ENCODE assay signal across 14 cellular contexts in genomic region chr7:376306-376969, GRCh38.
A peak's percentile ranks its signal among the peaks of the same experiment; 100 is the strongest.
DNase-seq lines count a peak whose midpoint lies in the region; ATAC-seq and TF ChIP-seq lines count a peak whose summit lies in the region.
"Had no signal": no experiment of that assay in that cellular context is flagged by ENCODE, and none has a peak within 500 bp of the region (broad histone marks: within the 10 kb centered on the region; RNA-seq: fewer than 3 reads in every experiment).

No MANE protein-coding gene starts in this region.

- no peaks in the 10 kb centered on the region for H3K36me3 ChIP-seq in heart left ventricle
- no peaks in the 10 kb centered on the region for H3K36me3 ChIP-seq in neuronal stem cell (replicated peaks in 1 of 2; ENCODE audit: control insufficient read depth in 2 of 2, insufficient read depth in 2 of 2, low read length in 2 of 2)
- H3K36me3 ChIP-seq: lower lobe of right lung had no signal

- DNase-seq in heart left ventricle (peak in 4 of 5 donors; percentile 12 to 51 (median 18)), Right ventricle myocardium inferior (ENCODE audit: missing footprints) (no peak), endothelial cell (ENCODE audit: low spot score) (peak; percentile 9), neuronal stem cell (ENCODE audit: low spot score) (no peak), HEK293T (ENCODE audit: extremely low spot score) (no peak), NCI-H524 treated with DMSO at 0.1 percent for 48 hours (lab: John Stamatoyannopoulos, UW) (no peak)
- DNase-seq in stimulated activated naive CD4-positive, alpha-beta T cell treated with Interleukin-2 at 50 U/mL for 16 hours (lab: John Stamatoyannopoulos, UW): no peak
- DNase-seq: cortex of kidney, lower lobe of right lung, MV-4-11 had no signal

- H3K4me3 Mint-ChIP-seq in endothelial cell (ENCODE audit: unreplicated experiment): no peak overlapping the region
- H3K4me3 Mint-ChIP-seq: neural crest cell; stimulated activated naive CD8-positive, alpha-beta T cell treated with anti-CD3 and anti-CD28 coated beads, Interleukin-15, Interleukin-2, amounts not matched to agents 100 ng/mL and 50 ng/mL, for 24 hours had no signal

- H3K14ac ChIP-seq in neuronal stem cell (ENCODE audit: low read length): no peak overlapping the region

- no peak for TF ChIP-seq CTCF in heart left ventricle (IDR thresholded peaks at IDR 0.05)
- no peak for TF ChIP-seq CTCF in endothelial cell (IDR thresholded peaks at IDR 0.05; ENCODE audit: unreplicated experiment)

- H4K8ac ChIP-seq in neuronal stem cell (ENCODE audit: low read depth, low read length): peak overlapping the region; percentile 82

- peaks cover 8% of the 10 kb centered on the region for H3K4me1 Mint-ChIP-seq in endothelial cell (ENCODE audit: unreplicated experiment)

- intact Hi-C loops in heart left ventricle (cut with DNase I) (no loop called here), Right ventricle myocardium inferior (cut with DNase I) (no loop called here)

- H3K36me3 Mint-ChIP-seq in endothelial cell (ENCODE audit: low read depth, unreplicated experiment): no peaks in the 10 kb centered on the region

- H2BK12ac ChIP-seq in neuronal stem cell (ENCODE audit: low read length): peak overlapping the region; percentile 100

- peaks cover 2% of the 10 kb centered on the region for H3K79me1 ChIP-seq in neuronal stem cell (ENCODE audit: low read depth, low read length)

- no peak overlapping the region for H3K27ac Mint-ChIP-seq in endothelial cell (ENCODE audit: unreplicated experiment)
- H3K27ac Mint-ChIP-seq: stimulated activated naive CD8-positive, alpha-beta T cell treated with anti-CD3 and anti-CD28 coated beads, Interleukin-15, Interleukin-2, amounts not matched to agents 100 ng/mL and 50 ng/mL, for 24 hours had no signal

- H3K18ac ChIP-seq in neuronal stem cell (ENCODE audit: low read length): peak overlapping the region; percentile 85

- H3K9ac ChIP-seq in neuronal stem cell (ENCODE audit: low read depth, low read length, poor library complexity): peak overlapping the region; percentile 81

- H3K27me3 Mint-ChIP-seq in endothelial cell (ENCODE audit: unreplicated experiment): peaks cover 2% of the 10 kb centered on the region
- H3K27me3 Mint-ChIP-seq: stimulated activated naive CD8-positive, alpha-beta T cell treated with anti-CD3 and anti-CD28 coated beads, Interleukin-15, Interleukin-2, amounts not matched to agents 100 ng/mL and 50 ng/mL, for 24 hours had no signal

- H3K27me3 ChIP-seq in heart left ventricle: peaks cover 0 to 34% (median 23%) of the 10 kb centered on the region in 9 donors
- H3K27me3 ChIP-seq in neuronal stem cell (ENCODE audit: control insufficient read depth in 3 of 3, insufficient read depth in 3 of 3, low read depth in 1 of 3, low read length in 3 of 3): peaks cover 0 to 56% (median 0%) of the 10 kb centered on the region in 3 experiments

- H3K9me3 ChIP-seq in heart left ventricle (no peaks in the 10 kb centered on the region), neuronal stem cell (replicated peaks in 1 of 2; ENCODE audit: control insufficient read depth in 2 of 2, insufficient read depth in 1 of 2, low read depth in 1 of 2, low read length in 2 of 2) (peaks cover 0 to 3% of the 10 kb centered on the region in 2 donors)
- H3K9me3 ChIP-seq: lower lobe of right lung had no signal

- ATAC-seq in heart left ventricle: no peak
- no peak for ATAC-seq in Right ventricle myocardium inferior
- ATAC-seq in GM21786 (IDR thresholded peaks at IDR 0.05; ENCODE audit: unreplicated experiment): no peak
- ATAC-seq: lower lobe of right lung had no signal

- peak overlapping the region; percentile 38 for H2AFZ ChIP-seq in neuronal stem cell (ENCODE audit: low read length)

- H3K4ac ChIP-seq in neuronal stem cell (ENCODE audit: low read length): peak overlapping the region; percentile 100

- peak overlapping the region; percentile 93 for H2BK5ac ChIP-seq in neuronal stem cell (ENCODE audit: low read length)

- CTCF ChIA-PET in HEK293T (lab: Yijun Ruan, JAX): no interaction called here

- no peak for TF ChIP-seq POLR2A in heart left ventricle (IDR thresholded peaks at IDR 0.05)

- no peaks in the 10 kb centered on the region for H3K9me3 Mint-ChIP-seq in endothelial cell (ENCODE audit: unreplicated experiment)
- H3K9me3 Mint-ChIP-seq: neural crest cell; stimulated activated naive CD8-positive, alpha-beta T cell treated with anti-CD3 and anti-CD28 coated beads, Interleukin-15, Interleukin-2, amounts not matched to agents 100 ng/mL and 50 ng/mL, for 24 hours had no signal

- H2BK15ac ChIP-seq in neuronal stem cell (ENCODE audit: low read length): peak overlapping the region; percentile 84

- H3K4me1 ChIP-seq in heart left ventricle (peaks cover 0 to 19% (median 8%) of the 10 kb centered on the region in 12 donors), neuronal stem cell (ENCODE audit: control insufficient read depth in 2 of 2, insufficient read depth in 1 of 2, low read depth in 1 of 2, low read length in 2 of 2) (peaks cover 9 to 46% of the 10 kb centered on the region in 2 donors)

- H3K23ac ChIP-seq in neuronal stem cell (ENCODE audit: low read depth, low read length, poor library complexity): peak overlapping the region; percentile 89

- H2AK5ac ChIP-seq in neuronal stem cell (ENCODE audit: low read depth, low read length): peak overlapping the region; percentile 98

- WGBS in heart left ventricle, 4 donors: 60 to 74% (median 62%) methylated on average over 32 to 36 of the region's 36 CpGs
- no CpG with 5 or more reads among the region's 36 CpGs for WGBS in neuronal stem cell (ENCODE audit: extremely low coverage in 2 of 2, insufficient read length in 2 of 2, insufficient replicate concordance in 1 of 2), 2 donors

- H3K4me3 ChIP-seq in heart left ventricle (no peak overlapping the region), neuronal stem cell (ENCODE audit: low read length in 2 of 2) (no peak overlapping the region)
- H3K4me3 ChIP-seq: lower lobe of right lung, skin epidermis had no signal

- no peak overlapping the region for H2BK120ac ChIP-seq in neuronal stem cell (ENCODE audit: low read depth, low read length)

- H3K27ac ChIP-seq in heart left ventricle (no peak overlapping the region), neuronal stem cell (replicated peaks; ENCODE audit: low read length) (no peak overlapping the region)
- H3K27ac ChIP-seq: lower lobe of right lung had no signal

- POLR2A ChIA-PET in HEK293T (lab: Yijun Ruan, JAX): no interaction called here

- H3K4me2 ChIP-seq in neuronal stem cell (ENCODE audit: insufficient read depth, low read length, poor library complexity, severe bottlenecking): peak overlapping the region; percentile 2

- no peak overlapping the region for H4K91ac ChIP-seq in neuronal stem cell (ENCODE audit: low read depth, low read length, poor library complexity)

TF ChIP-seq in HEK293T, 16 proteins besides CTCF, POLR2A, EP300 and RAD21:
- no peak for TF ChIP-seq ARNT (IDR thresholded peaks at IDR 0.05)
- no peak for TF ChIP-seq TARDBP (IDR thresholded peaks at IDR 0.05)
- TF ChIP-seq NFRKB (IDR thresholded peaks at IDR 0.05): no peak
- no peak for TF ChIP-seq L3MBTL2 (conservative IDR thresholded peaks at IDR 0.05)
- TF ChIP-seq BHLHE40 (IDR thresholded peaks at IDR 0.05; ENCODE audit: borderline replicate concordance): no peak
- TF ChIP-seq HDGF (IDR thresholded peaks at IDR 0.05; ENCODE audit: borderline replicate concordance): no peak
- TF ChIP-seq CTBP1 (IDR thresholded peaks at IDR 0.05; ENCODE audit: borderline replicate concordance): no peak
- TF ChIP-seq PKNOX1 (IDR thresholded peaks at IDR 0.05): no peak
- no peak for TF ChIP-seq ELF4 (IDR thresholded peaks at IDR 0.05)
- TF ChIP-seq FOXM1 (IDR thresholded peaks at IDR 0.05; ENCODE audit: borderline replicate concordance): no peak
- no peak for TF ChIP-seq FOXA1 (IDR thresholded peaks at IDR 0.05)
- no peak for TF ChIP-seq LEF1 (IDR thresholded peaks at IDR 0.05; ENCODE audit: borderline replicate concordance)
- no peak for TF ChIP-seq SUZ12 (IDR thresholded peaks at IDR 0.05)
TF ChIP-seq in HEK293T: peak in this region for 0.

Comparison
In these comparisons a context has a peak if more than half of its experiments do, and no peak if none do; other contexts are left out.
1. DNase-seq: peak in heart left ventricle (4 of 5) and endothelial cell (single experiment); none in Right ventricle myocardium inferior (single experiment), neuronal stem cell (single experiment), HEK293T (single experiment), NCI-H524 treated with DMSO at 0.1 percent for 48 hours (single experiment) and stimulated activated naive CD4-positive, alpha-beta T cell treated with Interleukin-2 at 50 U/mL for 16 hours (single experiment).